Comparison of ENCODE assay signal across 8 cellular contexts in the genomic region with DNA sequence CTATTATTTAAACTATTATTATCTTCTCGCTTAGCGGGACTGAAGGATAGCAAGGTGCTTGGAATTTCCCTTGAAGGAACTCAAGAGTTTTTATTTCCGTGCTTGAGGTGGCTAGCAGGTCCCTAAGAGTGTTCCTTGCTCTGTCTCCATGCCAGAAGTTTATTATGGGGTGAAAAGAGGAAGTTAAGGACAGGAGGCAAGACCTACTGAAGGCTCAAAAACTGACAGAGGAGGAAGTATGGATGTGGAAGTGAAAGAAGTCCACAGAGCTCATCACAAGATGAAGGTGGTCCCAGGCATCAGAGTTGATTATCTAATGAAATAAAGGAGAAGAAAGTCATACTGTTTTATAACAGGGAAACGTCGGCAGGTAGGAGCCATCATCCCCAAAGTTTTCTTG. TPM values are rescaled to one million over a fixed set of nuclear protein-coding genes. Genes with fewer than 3 reads are reported as not detected.
DNase-seq lines count a peak whose midpoint lies in the region; ATAC-seq and TF ChIP-seq lines count a peak whose summit lies in the region.

No MANE protein-coding gene starts in this region.

- H3K9me3 ChIP-seq in right cardiac atrium (ENCODE audit: control insufficient read depth, low read length) = no peaks in the 10 kb centered on the region

- H3K27me3 Mint-ChIP-seq in stimulated activated naive CD8-positive, alpha-beta T cell treated with anti-CD3 and anti-CD28 coated beads, Interleukin-15, amount 100 ng/mL, for 72 hours = no peaks in the 10 kb centered on the region

- DNase-seq in stimulated activated naive CD8-positive, alpha-beta T cell treated with anti-CD3 and anti-CD28 coated beads, Interleukin-15, Interleukin-2, amounts not matched to agents 100 U/mL and 50 U/mL, for 24 hours = no peak
- DNase-seq in stimulated activated naive CD8-positive, alpha-beta T cell treated with anti-CD3 and anti-CD28 coated beads, Interleukin-15, amount 100 ng/mL, for 72 hours = no peak
- DNase-seq in NOMO-1 treated with dmso at 0.1 percent for 144 hours (lab: John Stamatoyannopoulos, UW; ENCODE audit: unreplicated experiment) = peak; percentile 92
- DNase-seq in right cardiac atrium = no peak
- DNase-seq in T-helper 1 cell = no peak
- DNase-seq in NCI-H524 treated with DMSO at 0.1 percent for 48 hours (lab: John Stamatoyannopoulos, UW) = no peak

- H3K27ac ChIP-seq in right cardiac atrium (ENCODE audit: low read length) = no peak overlapping the region

- H3K27me3 ChIP-seq in right cardiac atrium (ENCODE audit: control insufficient read depth, insufficient read depth) = no peaks in the 10 kb centered on the region

- H3K27ac Mint-ChIP-seq in stimulated activated naive CD8-positive, alpha-beta T cell treated with anti-CD3 and anti-CD28 coated beads, Interleukin-15, amount 100 ng/mL, for 72 hours = no peak overlapping the region

- WGBS in right cardiac atrium = 85% methylated on average over 5 of the region's 5 CpGs

- ATAC-seq in stimulated activated naive CD8-positive, alpha-beta T cell treated with anti-CD3 and anti-CD28 coated beads, Interleukin-15, Interleukin-2, amounts not matched to agents 100 U/mL and 50 U/mL, for 24 hours = peak; percentile 43
- no peak for ATAC-seq in stimulated activated naive CD8-positive, alpha-beta T cell treated with anti-CD3 and anti-CD28 coated beads, Interleukin-15, amount 100 ng/mL, for 72 hours
- peak; percentile 27 to 57 for ATAC-seq in right cardiac atrium
- no peak for ATAC-seq in SK-N-SH treated with all-trans-retinoic acid at 6 μM for 48 hours
- ATAC-seq in HG03432 (IDR thresholded peaks at IDR 0.05; ENCODE audit: unreplicated experiment) = no peak

- no peak overlapping the region for H3K4me3 ChIP-seq in right cardiac atrium (ENCODE audit: low read length)

- no peak overlapping the region for H3K4me3 Mint-ChIP-seq in stimulated activated naive CD8-positive, alpha-beta T cell treated with anti-CD3 and anti-CD28 coated beads, Interleukin-15, amount 100 ng/mL, for 72 hours

- H3K4me1 ChIP-seq in right cardiac atrium (ENCODE audit: control insufficient read depth, insufficient read depth, low read length) = peaks cover 3% of the 10 kb centered on the region

- H3K9me3 Mint-ChIP-seq in stimulated activated naive CD8-positive, alpha-beta T cell treated with anti-CD3 and anti-CD28 coated beads, Interleukin-15, amount 100 ng/mL, for 72 hours = no peaks in the 10 kb centered on the region

- no peaks in the 10 kb centered on the region for H3K4me1 Mint-ChIP-seq in stimulated activated naive CD8-positive, alpha-beta T cell treated with anti-CD3 and anti-CD28 coated beads, Interleukin-15, amount 100 ng/mL, for 72 hours

- intact Hi-C loops in right cardiac atrium (cut with DNase I) = no loop called here

TF ChIP-seq in SK-N-SH treated with all-trans-retinoic acid at 6 μM for 48 hours, 23 proteins besides CTCF, POLR2A, EP300 and RAD21:
- no peak for TF ChIP-seq ZC3H10 (CRISPR knock-in tag; IDR thresholded peaks at IDR 0.05)
- TF ChIP-seq TOX (CRISPR knock-in tag; IDR thresholded peaks at IDR 0.05; ENCODE audit: borderline replicate concordance) = no peak
- TF ChIP-seq, protein P1, sequence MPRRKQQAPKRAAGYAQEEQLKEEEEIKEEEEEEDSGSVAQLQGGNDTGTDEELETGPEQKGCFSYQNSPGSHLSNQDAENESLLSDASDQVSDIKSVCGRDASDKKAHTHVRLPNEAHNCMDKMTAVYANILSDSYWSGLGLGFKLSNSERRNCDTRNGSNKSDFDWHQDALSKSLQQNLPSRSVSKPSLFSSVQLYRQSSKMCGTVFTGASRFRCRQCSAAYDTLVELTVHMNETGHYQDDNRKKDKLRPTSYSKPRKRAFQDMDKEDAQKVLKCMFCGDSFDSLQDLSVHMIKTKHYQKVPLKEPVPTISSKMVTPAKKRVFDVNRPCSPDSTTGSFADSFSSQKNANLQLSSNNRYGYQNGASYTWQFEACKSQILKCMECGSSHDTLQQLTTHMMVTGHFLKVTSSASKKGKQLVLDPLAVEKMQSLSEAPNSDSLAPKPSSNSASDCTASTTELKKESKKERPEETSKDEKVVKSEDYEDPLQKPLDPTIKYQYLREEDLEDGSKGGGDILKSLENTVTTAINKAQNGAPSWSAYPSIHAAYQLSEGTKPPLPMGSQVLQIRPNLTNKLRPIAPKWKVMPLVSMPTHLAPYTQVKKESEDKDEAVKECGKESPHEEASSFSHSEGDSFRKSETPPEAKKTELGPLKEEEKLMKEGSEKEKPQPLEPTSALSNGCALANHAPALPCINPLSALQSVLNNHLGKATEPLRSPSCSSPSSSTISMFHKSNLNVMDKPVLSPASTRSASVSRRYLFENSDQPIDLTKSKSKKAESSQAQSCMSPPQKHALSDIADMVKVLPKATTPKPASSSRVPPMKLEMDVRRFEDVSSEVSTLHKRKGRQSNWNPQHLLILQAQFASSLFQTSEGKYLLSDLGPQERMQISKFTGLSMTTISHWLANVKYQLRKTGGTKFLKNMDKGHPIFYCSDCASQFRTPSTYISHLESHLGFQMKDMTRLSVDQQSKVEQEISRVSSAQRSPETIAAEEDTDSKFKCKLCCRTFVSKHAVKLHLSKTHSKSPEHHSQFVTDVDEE (CRISPR knock-in tag; IDR thresholded peaks at IDR 0.05) = no peak
- no peak for TF ChIP-seq ZNF70 (CRISPR knock-in tag; IDR thresholded peaks at IDR 0.05)
- no peak for TF ChIP-seq ZFP3 (CRISPR knock-in tag; IDR thresholded peaks at IDR 0.05)

RNA-seq across cellular contexts. Expression of gene MGST2, which starts 9.5 kb away (rescaled TPM):
- 100 to 1,000 TPM in 3 of 4 donors, 10 to 100 TPM in 1; 98.1 to 125 (median 116) TPM for total RNA-seq in right cardiac atrium
- polyA plus RNA-seq in right cardiac atrium = 173 TPM

Comparison
In these comparisons a context has a peak if more than half of its experiments do, and no peak if none do; other contexts are left out.
1. ATAC-seq: peak in stimulated activated naive CD8-positive, alpha-beta T cell treated with anti-CD3 and anti-CD28 coated beads, Interleukin-15, Interleukin-2, amounts not matched to agents 100 U/mL and 50 U/mL, for 24 hours (single experiment) and right cardiac atrium (2 of 2); none in stimulated activated naive CD8-positive, alpha-beta T cell treated with anti-CD3 and anti-CD28 coated beads, Interleukin-15, amount 100 ng/mL, for 72 hours (single experiment), SK-N-SH treated with all-trans-retinoic acid at 6 μM for 48 hours (single experiment) and HG03432 (single experiment).